1 cellular context compared by ENCODE assay signal in the genomic region with DNA sequence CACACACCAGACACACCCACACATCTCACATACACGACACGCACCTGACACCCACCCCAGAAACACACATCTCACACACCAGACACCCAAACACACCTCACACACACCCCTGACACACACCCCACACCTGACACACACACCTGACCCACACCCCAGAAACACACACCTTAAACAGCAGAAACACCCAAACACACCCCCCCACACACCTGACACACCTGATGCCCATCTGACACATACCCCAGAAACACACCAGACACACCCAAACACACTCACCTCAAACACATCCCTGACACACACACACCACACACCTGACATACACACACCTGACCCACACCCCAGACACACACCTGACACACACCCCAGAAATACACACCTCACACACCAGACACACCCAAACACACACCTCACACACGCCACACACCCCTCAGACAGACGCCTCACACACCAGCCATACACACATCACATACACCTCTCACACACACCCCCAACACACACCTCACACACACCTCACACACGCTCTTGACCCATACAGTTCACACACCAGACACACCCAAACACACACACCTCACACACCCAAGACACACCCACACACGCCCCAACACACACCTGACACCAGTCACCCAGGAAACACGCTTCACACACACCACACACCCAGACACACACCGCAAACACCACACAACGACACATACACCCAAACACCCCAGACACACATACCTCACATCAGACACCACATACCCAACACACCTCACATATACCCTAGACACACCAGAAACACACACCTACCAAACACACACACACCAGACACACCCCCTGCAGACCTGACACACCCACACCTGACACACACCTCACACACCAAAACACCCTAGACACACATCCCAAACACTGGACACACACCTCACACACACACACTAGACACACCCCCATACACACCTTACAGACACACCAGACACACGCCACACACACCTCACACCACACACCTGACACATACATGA.
TF ChIP-seq lines count a peak whose summit lies in the region.

No MANE protein-coding gene starts in this region.

TF ChIP-seq in K562, 482 proteins besides CTCF, POLR2A, EP300 and RAD21:
- TF ChIP-seq ETS2 (tag; IDR thresholded peaks at IDR 0.05; ENCODE audit: borderline replicate concordance, poor library complexity, severe bottlenecking) (no peak), PHF20 (IDR thresholded peaks at IDR 0.05; ENCODE audit: partially characterized antibody) (peak; percentile 13)
